ENCODE assay signal across 10 cellular contexts in genomic region chr16:81738831-81739496, GRCh38.
DNase-seq lines count a peak whose midpoint lies in the region; ATAC-seq and TF ChIP-seq lines count a peak whose summit lies in the region.
"Had no signal": no experiment of that assay in that cellular context is flagged by ENCODE, and none has a peak within 500 bp of the region (broad histone marks: within the 10 kb centered on the region; RNA-seq: fewer than 3 reads in every experiment).

No MANE protein-coding gene starts in this region.

- no peaks in the 10 kb centered on the region for H3K9me2 ChIP-seq in OCI-LY1 (ENCODE audit: low read depth, low read length)

- H3K4me1 ChIP-seq in OCI-LY1 (ENCODE audit: insufficient read depth, low read length, severe bottlenecking), result peaks cover 53% of the 10 kb centered on the region
- H3K4me1 ChIP-seq: SJSA1 had no signal

- H3K27me3 Mint-ChIP-seq in stimulated activated naive CD8-positive, alpha-beta T cell treated with anti-CD3 and anti-CD28 coated beads, Interleukin-15, amount 100 ng/mL, for 72 hours, result no peaks in the 10 kb centered on the region

- H2AFZ ChIP-seq in OCI-LY1 (ENCODE audit: low read length), result no peak overlapping the region

- no peaks in the 10 kb centered on the region for H3K9me3 ChIP-seq in OCI-LY1 (ENCODE audit: low read length)
- H3K9me3 ChIP-seq: SJSA1 had no signal

- peak; percentile 20 for ATAC-seq in stimulated activated naive CD8-positive, alpha-beta T cell treated with anti-CD3 and anti-CD28 coated beads, Interleukin-15, Interleukin-2, amounts not matched to agents 100 U/mL and 50 U/mL, for 24 hours
- ATAC-seq in stimulated activated naive CD8-positive, alpha-beta T cell treated with anti-CD3 and anti-CD28 coated beads, Interleukin-15, amount 100 ng/mL, for 72 hours, result no peak
- no peak for ATAC-seq in GM21526 (IDR thresholded peaks at IDR 0.05; ENCODE audit: low FRiP score, unreplicated experiment)

- TF ChIP-seq CTCF in OCI-LY1 (IDR thresholded peaks at IDR 0.05; ENCODE audit: low read length), result no peak

- no peaks in the 10 kb centered on the region for H3K36me3 ChIP-seq in OCI-LY1 (ENCODE audit: insufficient read depth, low read length)
- H3K36me3 ChIP-seq: SJSA1 had no signal

- peaks cover 15% of the 10 kb centered on the region for H3K4me1 Mint-ChIP-seq in stimulated activated naive CD8-positive, alpha-beta T cell treated with anti-CD3 and anti-CD28 coated beads, Interleukin-15, amount 100 ng/mL, for 72 hours

- H3K27ac Mint-ChIP-seq in stimulated activated naive CD8-positive, alpha-beta T cell treated with anti-CD3 and anti-CD28 coated beads, Interleukin-15, amount 100 ng/mL, for 72 hours, result no peak overlapping the region
- H3K27ac Mint-ChIP-seq: activated T-helper 2 cell treated with anti-CD3 and anti-CD28 coated beads, Interferon-gamma antibody, Interleukin-2, Interleukin-4, amounts not matched to agents 10 μg/mL and 5 μg/mL and 100 μg/mL, durations not matched to agents 14 hours and 24 hours and 36 hours had no signal

- no peaks in the 10 kb centered on the region for H4K20me1 ChIP-seq in OCI-LY1 (ENCODE audit: insufficient read depth, low read length)

- H3K27me3 ChIP-seq in OCI-LY1 (ENCODE audit: insufficient read depth, low read length), result no peaks in the 10 kb centered on the region
- H3K27me3 ChIP-seq: SJSA1 had no signal

- peaks cover 8% of the 10 kb centered on the region; the same call in 1 of the 2 replicates for H3K79me2 ChIP-seq in OCI-LY1 (ENCODE audit: insufficient read depth, low read length)

- peak overlapping the region; percentile 77 for H3K4me2 ChIP-seq in OCI-LY1 (ENCODE audit: low read length)

- DNase-seq in stimulated activated naive CD8-positive, alpha-beta T cell treated with anti-CD3 and anti-CD28 coated beads, Interleukin-15, Interleukin-2, amounts not matched to agents 100 U/mL and 50 U/mL, for 24 hours, result no peak
- DNase-seq in stimulated activated naive CD8-positive, alpha-beta T cell treated with anti-CD3 and anti-CD28 coated beads, Interleukin-15, amount 100 ng/mL, for 72 hours, result no peak
- DNase-seq in hypothalamus (lab: John Stamatoyannopoulos, UW) (peak in 32 of 51 donors; percentile 6 to 58 (median 36)), NCI-H446 treated with DMSO at 0.1 percent for 48 hours (lab: John Stamatoyannopoulos, UW) (no peak), COR-L47 (lab: John Stamatoyannopoulos, UW) (no peak)
- no peak for DNase-seq in activated naive CD4-positive, alpha-beta T cell (lab: John Stamatoyannopoulos, UW)

- no peak overlapping the region for H3K4me3 Mint-ChIP-seq in stimulated activated naive CD8-positive, alpha-beta T cell treated with anti-CD3 and anti-CD28 coated beads, Interleukin-15, amount 100 ng/mL, for 72 hours

- no peaks in the 10 kb centered on the region for H3K9me3 Mint-ChIP-seq in stimulated activated naive CD8-positive, alpha-beta T cell treated with anti-CD3 and anti-CD28 coated beads, Interleukin-15, amount 100 ng/mL, for 72 hours
- H3K9me3 Mint-ChIP-seq: activated T-helper 2 cell treated with anti-CD3 and anti-CD28 coated beads, Interferon-gamma antibody, Interleukin-2, Interleukin-4, amounts not matched to agents 10 μg/mL and 5 μg/mL and 100 μg/mL, durations not matched to agents 14 hours and 24 hours and 36 hours had no signal

- no peaks in the 10 kb centered on the region for H3F3A ChIP-seq in OCI-LY1 (ENCODE audit: insufficient read depth, low read length)

- H3K9ac ChIP-seq in OCI-LY1 (ENCODE audit: low read length), result peak overlapping the region; percentile 86

- H3K27ac ChIP-seq in OCI-LY1 (ENCODE audit: low read depth, low read length, poor library complexity, severe bottlenecking), result peak overlapping the region; percentile 96
- H3K27ac ChIP-seq: SJSA1 had no signal

- peak overlapping the region; percentile 62 for H3K4me3 ChIP-seq in OCI-LY1 (ENCODE audit: low read depth, low read length, poor library complexity, severe bottlenecking)
- H3K4me3 ChIP-seq: SJSA1 had no signal

Comparison
In these comparisons a context has a peak if more than half of its experiments do, and no peak if none do; other contexts are left out.
1. DNase-seq: peak in hypothalamus (32 of 51); none in stimulated activated naive CD8-positive, alpha-beta T cell treated with anti-CD3 and anti-CD28 coated beads, Interleukin-15, Interleukin-2, amounts not matched to agents 100 U/mL and 50 U/mL, for 24 hours (single experiment), stimulated activated naive CD8-positive, alpha-beta T cell treated with anti-CD3 and anti-CD28 coated beads, Interleukin-15, amount 100 ng/mL, for 72 hours (0 of 2), NCI-H446 treated with DMSO at 0.1 percent for 48 hours (single experiment), activated naive CD4-positive, alpha-beta T cell (0 of 4) and COR-L47 (single experiment).